ENCODE assay signal across 14 cellular contexts in genomic region chr10:71666607-71667373, GRCh38. TPM values are rescaled to one million over a fixed set of nuclear protein-coding genes. Genes with fewer than 3 reads are reported as not detected.
DNase-seq lines count a peak whose midpoint lies in the region; ATAC-seq and TF ChIP-seq lines count a peak whose summit lies in the region.
"Had no signal": no experiment of that assay in that cellular context is flagged by ENCODE, and none has a peak within 500 bp of the region (broad histone marks: within the 10 kb centered on the region; RNA-seq: fewer than 3 reads in every experiment).

No MANE protein-coding gene starts in this region.

- no peaks in the 10 kb centered on the region for H3K9me3 Mint-ChIP-seq in endodermal cell
- H3K9me3 Mint-ChIP-seq in stimulated activated naive B cell treated with anti-CD40 and anti-IgM and Interleukin-4, amounts not matched to agents 10 μg/mL and 1 μg/mL and 100 μg/mL, for 72 hours = no peaks in the 10 kb centered on the region

- H3K36me3 Mint-ChIP-seq in endodermal cell (ENCODE audit: low read depth) = no peaks in the 10 kb centered on the region
- H3K36me3 Mint-ChIP-seq in stimulated activated naive B cell treated with anti-CD40 and anti-IgM and Interleukin-4, amounts not matched to agents 10 μg/mL and 1 μg/mL and 100 μg/mL, for 72 hours = no peaks in the 10 kb centered on the region

- no peak overlapping the region for H3K27ac Mint-ChIP-seq in endodermal cell
- H3K27ac Mint-ChIP-seq in stimulated activated naive B cell treated with anti-CD40 and anti-IgM and Interleukin-4, amounts not matched to agents 10 μg/mL and 1 μg/mL and 100 μg/mL, for 72 hours = peak overlapping the region; percentile 67

- ATAC-seq in stimulated activated naive B cell treated with anti-CD40 and anti-IgM and Interleukin-4, amounts not matched to agents 10 μg/mL and 1 μg/mL and 100 μg/mL, for 72 hours (replicated peaks) = peak; percentile 85 to 88
- no peak for ATAC-seq in HG03039 (IDR thresholded peaks at IDR 0.05; ENCODE audit: unreplicated experiment)
- ATAC-seq in HG03139 (IDR thresholded peaks at IDR 0.05; ENCODE audit: unreplicated experiment) = no peak

- H3K9me3 ChIP-seq in endodermal cell (ENCODE audit: control insufficient read depth, low read length) = no peaks in the 10 kb centered on the region

- 75 to 88% methylated on average over 7 to 18 of the region's 18 CpGs for WGBS in endodermal cell (ENCODE audit: insufficient coverage in 1 of 2, insufficient read length in 1 of 2), 2 experiments

- no peak for TF ChIP-seq CTCF in endodermal cell (conservative IDR thresholded peaks at IDR 0.05)

- no peaks in the 10 kb centered on the region for H3K27me3 ChIP-seq in endodermal cell (ENCODE audit: control insufficient read depth, insufficient read depth, low read length, poor library complexity, severe bottlenecking)

- H3K27ac ChIP-seq in endodermal cell (ENCODE audit: low read depth, low read length) = peak overlapping the region; percentile 64
- H3K27ac ChIP-seq: coronary artery had no signal

- no peaks in the 10 kb centered on the region for H3K4me1 ChIP-seq in endodermal cell (ENCODE audit: control insufficient read depth, insufficient read depth, low read length)

- H3K9ac ChIP-seq in endodermal cell (ENCODE audit: extremely low read depth, low read length, poor library complexity, severe bottlenecking) = no peak overlapping the region

- H3K4me3 ChIP-seq in endodermal cell (ENCODE audit: low read length) = no peak overlapping the region
- H3K4me3 ChIP-seq: coronary artery had no signal

- peaks cover 2% of the 10 kb centered on the region for H3K27me3 Mint-ChIP-seq in endodermal cell (ENCODE audit: insufficient read depth)
- peaks cover 8 to 26% of the 10 kb centered on the region in 2 donors for H3K27me3 Mint-ChIP-seq in stimulated activated naive B cell treated with anti-CD40 and anti-IgM and Interleukin-4, amounts not matched to agents 10 μg/mL and 1 μg/mL and 100 μg/mL, for 72 hours

- no peak overlapping the region for H3K4me3 Mint-ChIP-seq in endodermal cell
- peak overlapping the region; percentile 7 to 15 for H3K4me3 Mint-ChIP-seq in stimulated activated naive B cell treated with anti-CD40 and anti-IgM and Interleukin-4, amounts not matched to agents 10 μg/mL and 1 μg/mL and 100 μg/mL, for 72 hours

- peak; percentile 23 for DNase-seq in activated T-cell treated with anti-CD3 and anti-CD28 coated beads, Interleukin-2, amount 50 U/mL, for 1 hour
- no peak for DNase-seq in activated T-cell treated with anti-CD3 and anti-CD28 coated beads, Interleukin-2, amount 50 U/mL, for 48 hours
- DNase-seq in NCI-H526 treated with DMSO at 0.1 percent for 48 hours (lab: John Stamatoyannopoulos, UW) = peak; percentile 42
- no peak for DNase-seq in endodermal cell
- peak; percentile 66 for DNase-seq in stimulated activated naive B cell treated with anti-CD40 and anti-IgM and Interleukin-4, amounts not matched to agents 10 μg/mL and 1 μg/mL and 100 μg/mL, for 72 hours
- DNase-seq in NCI-H2171 (lab: John Stamatoyannopoulos, UW) = no peak
- DNase-seq: activated CD4-positive, alpha-beta T cell treated with anti-CD3 and anti-CD28 coated beads for 1 hour; activated gamma-delta T cell treated with Interleukin-2 at 50 U/mL for 16 hours; NCI-H1048; SIG-M5 had no signal

- H3K36me3 ChIP-seq in endodermal cell (ENCODE audit: control insufficient read depth, insufficient read depth, low read length) = no peaks in the 10 kb centered on the region

- peaks cover 33% of the 10 kb centered on the region for H3K4me1 Mint-ChIP-seq in endodermal cell
- H3K4me1 Mint-ChIP-seq in stimulated activated naive B cell treated with anti-CD40 and anti-IgM and Interleukin-4, amounts not matched to agents 10 μg/mL and 1 μg/mL and 100 μg/mL, for 72 hours = peaks cover 18 to 19% of the 10 kb centered on the region in 2 donors

RNA-seq across cellular contexts. Expression of gene C10orf105, which starts 52.8 kb away (rescaled TPM):
- under 1 TPM; 0.13 to 0.33 TPM for total RNA-seq in endodermal cell
- polyA plus RNA-seq in endodermal cell (2013, experiment 1 of 2) = 0.64 TPM
- 0.66 TPM for polyA plus RNA-seq in endodermal cell (2013, experiment 2 of 2)
- total RNA-seq: skeletal muscle tissue had no signal

Comparison
In these comparisons a context has a peak if more than half of its experiments do, and no peak if none do; other contexts are left out.
1. DNase-seq: peak in activated T-cell treated with anti-CD3 and anti-CD28 coated beads, Interleukin-2, amount 50 U/mL, for 1 hour (single experiment), NCI-H526 treated with DMSO at 0.1 percent for 48 hours (single experiment) and stimulated activated naive B cell treated with anti-CD40 and anti-IgM and Interleukin-4, amounts not matched to agents 10 μg/mL and 1 μg/mL and 100 μg/mL, for 72 hours (single experiment); none in activated T-cell treated with anti-CD3 and anti-CD28 coated beads, Interleukin-2, amount 50 U/mL, for 48 hours (0 of 2), endodermal cell (single experiment) and NCI-H2171 (single experiment).
2. ATAC-seq: peak in stimulated activated naive B cell treated with anti-CD40 and anti-IgM and Interleukin-4, amounts not matched to agents 10 μg/mL and 1 μg/mL and 100 μg/mL, for 72 hours (2 of 2); none in HG03039 (single experiment) and HG03139 (single experiment).